In genomic region chr1:1426961-1427934, GRCh38 we compare ENCODE assay signal across 9 cellular contexts. TPM values are rescaled to one million over a fixed set of nuclear protein-coding genes. Genes with fewer than 3 reads are reported as not detected.
DNase-seq lines count a peak whose midpoint lies in the region; ATAC-seq and TF ChIP-seq lines count a peak whose summit lies in the region.
"Had no signal": no experiment of that assay in that cellular context is flagged by ENCODE, and none has a peak within 500 bp of the region (broad histone marks: within the 10 kb centered on the region; RNA-seq: fewer than 3 reads in every experiment).

No MANE protein-coding gene starts in this region.

- H3K9me3 Mint-ChIP-seq in naive thymus-derived CD8-positive, alpha-beta T cell, result peaks cover 0 to 3% (median 0%) of the 10 kb centered on the region in 9 donors

- H3K4me1 ChIP-seq in HUES48 (ENCODE audit: control insufficient read depth, insufficient read depth, low read length), result peaks cover 23% of the 10 kb centered on the region

- no peaks in the 10 kb centered on the region for H3K36me3 ChIP-seq in HUES48 (ENCODE audit: control insufficient read depth, insufficient read depth, low read length)

- H3K27ac ChIP-seq in HUES48 (ENCODE audit: low read depth, low read length) (peak overlapping the region; percentile 51), cingulate gyrus (ENCODE audit: low read depth, low read length) (peak overlapping the region; percentile 96)

- no peaks in the 10 kb centered on the region for H3K9me3 ChIP-seq in HUES48 (ENCODE audit: control insufficient read depth, insufficient read depth, low read length)

- no peak overlapping the region for H3K9ac ChIP-seq in HUES48 (ENCODE audit: low read depth, low read length)

- peak overlapping the region in 2 of 10 donors; percentile 29 to 30 for H3K4me3 Mint-ChIP-seq in naive thymus-derived CD8-positive, alpha-beta T cell

- peak; percentile 41 to 52 for ATAC-seq in naive thymus-derived CD8-positive, alpha-beta T cell
- ATAC-seq in GM21526 (IDR thresholded peaks at IDR 0.05; ENCODE audit: low FRiP score, unreplicated experiment) (no peak), HG03521 (IDR thresholded peaks at IDR 0.05; ENCODE audit: unreplicated experiment) (no peak), GM18870 (IDR thresholded peaks at IDR 0.05; ENCODE audit: unreplicated experiment) (no peak), HG03432 (IDR thresholded peaks at IDR 0.05; ENCODE audit: unreplicated experiment) (no peak)

- DNase-seq in AG10803 (ENCODE audit: low read depth), result no peak
- DNase-seq in naive thymus-derived CD8-positive, alpha-beta T cell, result peak in 1 of 10 donors; percentile 68
- DNase-seq: Kasumi-1 had no signal

- no peaks in the 10 kb centered on the region for H3K27me3 ChIP-seq in HUES48 (ENCODE audit: control insufficient read depth, insufficient read depth, low read length)

- peaks cover 4 to 12% (median 8%) of the 10 kb centered on the region in 4 donors for H3K4me1 Mint-ChIP-seq in naive thymus-derived CD8-positive, alpha-beta T cell

- H3K4me3 ChIP-seq in AG10803 (ENCODE audit: low read length), result peak overlapping the region; percentile 36
- H3K4me3 ChIP-seq in HUES48 (ENCODE audit: low read depth, low read length), result peak overlapping the region; percentile 51; the same call in 1 of the 2 replicates

- peaks cover 0 to 4% (median 0%) of the 10 kb centered on the region in 3 donors for H3K36me3 Mint-ChIP-seq in naive thymus-derived CD8-positive, alpha-beta T cell

- H3K27ac Mint-ChIP-seq in naive thymus-derived CD8-positive, alpha-beta T cell, result no peak overlapping the region

- POLR2A ChIA-PET in naive thymus-derived CD8-positive, alpha-beta T cell (lab: Charles Lee), result interaction anchor here (0.5 to 1.0 kb wide), 2 partner anchors 20 to 239 kb away, joined by 3 to 4 read pairs; no protein-coding TSS in a partner anchor

- TF ChIP-seq CTCF in AG10803 (conservative IDR thresholded peaks at IDR 0.05; ENCODE audit: low read length), result no peak

- H3K27me3 Mint-ChIP-seq in naive thymus-derived CD8-positive, alpha-beta T cell, result peaks cover 4 to 49% (median 8%) of the 10 kb centered on the region in 5 donors

RNA-seq across cellular contexts. Expression of gene ANKRD65, which starts 6.2 kb away (rescaled TPM):
- not detected for total RNA-seq in naive thymus-derived CD8-positive, alpha-beta T cell
- not detected for polyA plus RNA-seq in naive thymus-derived CD8-positive, alpha-beta T cell

RNA-seq across cellular contexts. Expression of gene VWA1, which starts 8.2 kb away (rescaled TPM):
- not detected for total RNA-seq in naive thymus-derived CD8-positive, alpha-beta T cell
- not detected for polyA plus RNA-seq in naive thymus-derived CD8-positive, alpha-beta T cell

RNA-seq across cellular contexts. Expression of gene MRPL20, which starts 20.2 kb away (rescaled TPM):
- 100 to 1,000 TPM; 162 to 165 TPM for total RNA-seq in naive thymus-derived CD8-positive, alpha-beta T cell
- 100 to 1,000 TPM; 203 to 233 (median 224) TPM for polyA plus RNA-seq in naive thymus-derived CD8-positive, alpha-beta T cell

RNA-seq across cellular contexts. Expression of gene ATAD3C, which starts 22.2 kb away (rescaled TPM):
- total RNA-seq in naive thymus-derived CD8-positive, alpha-beta T cell, result under 1 TPM; 0.49 to 0.70 TPM
- 1 to 10 TPM in 2 of 3 donors, under 1 TPM in 1; 0.04 to 3.1 (median 2.1) TPM for polyA plus RNA-seq in naive thymus-derived CD8-positive, alpha-beta T cell

RNA-seq across cellular contexts. Expression of gene CCNL2, which starts 28.1 kb away (rescaled TPM):
- total RNA-seq in naive thymus-derived CD8-positive, alpha-beta T cell, result 100 to 1,000 TPM; 399 to 406 TPM
- 10 to 100 TPM; 13.4 to 28.1 (median 13.7) TPM for polyA plus RNA-seq in naive thymus-derived CD8-positive, alpha-beta T cell

Comparison
In these comparisons a context has a peak if more than half of its experiments do, and no peak if none do; other contexts are left out.
1. ATAC-seq: peak in naive thymus-derived CD8-positive, alpha-beta T cell (2 of 2); none in GM21526 (single experiment), HG03521 (single experiment), GM18870 (single experiment) and HG03432 (single experiment).